Comparison of ENCODE assay signal across 1 cellular context in the genomic region with DNA sequence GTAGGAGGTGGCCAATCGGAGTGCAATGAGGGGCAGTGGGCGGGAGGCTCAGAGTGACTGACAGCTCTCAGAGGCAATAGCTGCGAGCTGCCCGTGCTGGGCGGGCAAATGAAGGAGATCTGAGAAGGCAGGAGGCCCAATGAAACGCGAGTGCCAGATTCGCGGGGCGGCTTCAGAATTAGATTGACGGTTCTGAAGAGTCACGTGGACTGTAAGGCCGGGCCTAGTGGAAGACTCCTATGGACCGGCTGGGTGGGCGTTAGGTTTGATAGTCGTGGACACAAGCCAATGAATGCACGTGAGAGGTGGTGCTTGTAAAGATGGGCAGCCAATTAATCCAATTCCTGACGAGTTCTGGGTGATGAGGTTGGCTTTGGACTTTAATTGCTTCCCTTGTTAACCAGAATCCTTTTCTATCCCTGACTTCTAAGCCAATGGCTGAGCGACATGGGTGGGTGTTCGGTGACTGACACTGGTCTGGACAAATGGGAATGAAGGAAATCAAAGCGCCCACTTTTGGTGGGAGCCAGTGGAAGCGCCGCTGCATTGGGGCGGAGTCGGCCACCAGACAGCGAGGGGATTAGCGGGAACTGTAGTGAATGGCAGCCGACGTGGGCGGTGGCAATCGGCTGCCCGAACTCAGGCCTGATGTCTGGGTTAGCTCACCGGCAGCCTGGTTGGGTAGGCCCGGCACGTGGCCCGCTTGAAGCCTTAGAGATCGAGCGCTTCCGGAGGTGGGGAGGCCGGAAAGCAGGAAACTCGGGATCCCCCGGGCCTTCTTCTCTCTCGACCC.
TF ChIP-seq lines count a peak whose summit lies in the region.

No MANE protein-coding gene starts in this region.

TF ChIP-seq in K562, 482 proteins besides CTCF, POLR2A, EP300 and RAD21 (continued from another document and continues in another):
- TF ChIP-seq, protein P1, sequence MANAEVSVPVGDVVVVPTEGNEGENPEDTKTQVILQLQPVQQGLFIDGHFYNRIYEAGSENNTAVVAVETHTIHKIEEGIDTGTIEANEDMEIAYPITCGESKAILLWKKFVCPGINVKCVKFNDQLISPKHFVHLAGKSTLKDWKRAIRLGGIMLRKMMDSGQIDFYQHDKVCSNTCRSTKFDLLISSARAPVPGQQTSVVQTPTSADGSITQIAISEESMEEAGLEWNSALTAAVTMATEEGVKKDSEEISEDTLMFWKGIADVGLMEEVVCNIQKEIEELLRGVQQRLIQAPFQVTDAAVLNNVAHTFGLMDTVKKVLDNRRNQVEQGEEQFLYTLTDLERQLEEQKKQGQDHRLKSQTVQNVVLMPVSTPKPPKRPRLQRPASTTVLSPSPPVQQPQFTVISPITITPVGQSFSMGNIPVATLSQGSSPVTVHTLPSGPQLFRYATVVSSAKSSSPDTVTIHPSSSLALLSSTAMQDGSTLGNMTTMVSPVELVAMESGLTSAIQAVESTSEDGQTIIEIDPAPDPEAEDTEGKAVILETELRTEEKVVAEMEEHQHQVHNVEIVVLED (CRISPR knock-in tag; IDR thresholded peaks at IDR 0.05) = 0 out of 2 replicates have a peak, but pooled peaks have one; percentile 26
- TF ChIP-seq ZNF384 (IDR thresholded peaks at IDR 0.05; ENCODE audit: low read depth, low read length) (no peak), SREBF2 (CRISPR knock-in tag; IDR thresholded peaks at IDR 0.05) (peak; percentile 95; the same call in 1 of the 2 replicates), ETV5 (CRISPR knock-in tag; IDR thresholded peaks at IDR 0.05; ENCODE audit: low read depth) (peak; percentile 84), ZNF324 (CRISPR knock-in tag; IDR thresholded peaks at IDR 0.05) (no peak), DIDO1 (tag; IDR thresholded peaks at IDR 0.05; ENCODE audit: low read depth) (no peak; the same call in 1 of the 2 replicates), ESRRB (CRISPR knock-in tag; IDR thresholded peaks at IDR 0.05; ENCODE audit: borderline replicate concordance) (no peak), PRMT5 (CRISPR knock-in tag; IDR thresholded peaks at IDR 0.05) (0 out of 2 replicates have a peak, but pooled peaks have one; percentile 44), FOS (IDR thresholded peaks at IDR 0.05; ENCODE audit: extremely low read depth, insufficient read length) (peak; percentile 99), HOXB6 (CRISPR knock-in tag; IDR thresholded peaks at IDR 0.05; ENCODE audit: borderline replicate concordance) (no peak), ZNF79 (CRISPR knock-in tag; IDR thresholded peaks at IDR 0.05; ENCODE audit: low read depth) (no peak), ZNF212 (CRISPR knock-in tag; IDR thresholded peaks at IDR 0.05) (0 out of 2 replicates have a peak, but pooled peaks have one; percentile 10), ZC3H8 (IDR thresholded peaks at IDR 0.05) (no peak), RBBP5 (IDR thresholded peaks at IDR 0.05; ENCODE audit: borderline replicate concordance, insufficient read depth, low read length, poor library complexity, severe bottlenecking) (peak; percentile 54), CBFA2T3 (IDR thresholded peaks at IDR 0.05) (no peak), DACH1 (IDR thresholded peaks at IDR 0.05; ENCODE audit: partially characterized antibody) (no peak), TEAD2 (tag; IDR thresholded peaks at IDR 0.05) (no peak; the same call in 1 of the 2 replicates), ZNF165 (CRISPR knock-in tag; IDR thresholded peaks at IDR 0.05; ENCODE audit: borderline replicate concordance) (no peak), HNRNPH1 (optimal IDR thresholded peaks at IDR 0.05; ENCODE audit: low read depth, low read length) (no peak), MED1 (CRISPR knock-in tag; IDR thresholded peaks at IDR 0.05; ENCODE audit: borderline replicate concordance) (no peak), SIX5 (IDR thresholded peaks at IDR 0.05; ENCODE audit: borderline replicate concordance in 1 of 2, insufficient read depth in 1 of 2, low read depth in 1 of 2, low read length in 2 of 2) (0 out of 4 replicates have a peak, but pooled peaks of 1 of the 2 experiments have one; percentile 26), DMBX1 (CRISPR knock-in tag; IDR thresholded peaks at IDR 0.05; ENCODE audit: borderline replicate concordance) (peak; percentile 97), SRSF3 (IDR thresholded peaks at IDR 0.05; ENCODE audit: insufficient read depth, low read length) (no peak), MTF1 (CRISPR knock-in tag; IDR thresholded peaks at IDR 0.05; ENCODE audit: borderline replicate concordance) (no peak), ZNF282 (CRISPR knock-in tag; IDR thresholded peaks at IDR 0.05) (peak; percentile 95; the same call in 1 of the 2 replicates), ZNF146 (CRISPR knock-in tag; IDR thresholded peaks at IDR 0.05; ENCODE audit: unreplicated experiment) (no peak), NUFIP1 (IDR thresholded peaks at IDR 0.05; ENCODE audit: partially characterized antibody) (no peak)
- TF ChIP-seq, protein P2, sequence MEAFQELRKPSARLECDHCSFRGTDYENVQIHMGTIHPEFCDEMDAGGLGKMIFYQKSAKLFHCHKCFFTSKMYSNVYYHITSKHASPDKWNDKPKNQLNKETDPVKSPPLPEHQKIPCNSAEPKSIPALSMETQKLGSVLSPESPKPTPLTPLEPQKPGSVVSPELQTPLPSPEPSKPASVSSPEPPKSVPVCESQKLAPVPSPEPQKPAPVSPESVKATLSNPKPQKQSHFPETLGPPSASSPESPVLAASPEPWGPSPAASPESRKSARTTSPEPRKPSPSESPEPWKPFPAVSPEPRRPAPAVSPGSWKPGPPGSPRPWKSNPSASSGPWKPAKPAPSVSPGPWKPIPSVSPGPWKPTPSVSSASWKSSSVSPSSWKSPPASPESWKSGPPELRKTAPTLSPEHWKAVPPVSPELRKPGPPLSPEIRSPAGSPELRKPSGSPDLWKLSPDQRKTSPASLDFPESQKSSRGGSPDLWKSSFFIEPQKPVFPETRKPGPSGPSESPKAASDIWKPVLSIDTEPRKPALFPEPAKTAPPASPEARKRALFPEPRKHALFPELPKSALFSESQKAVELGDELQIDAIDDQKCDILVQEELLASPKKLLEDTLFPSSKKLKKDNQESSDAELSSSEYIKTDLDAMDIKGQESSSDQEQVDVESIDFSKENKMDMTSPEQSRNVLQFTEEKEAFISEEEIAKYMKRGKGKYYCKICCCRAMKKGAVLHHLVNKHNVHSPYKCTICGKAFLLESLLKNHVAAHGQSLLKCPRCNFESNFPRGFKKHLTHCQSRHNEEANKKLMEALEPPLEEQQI (IDR thresholded peaks at IDR 0.05) = no peak
- TF ChIP-seq, protein P3, sequence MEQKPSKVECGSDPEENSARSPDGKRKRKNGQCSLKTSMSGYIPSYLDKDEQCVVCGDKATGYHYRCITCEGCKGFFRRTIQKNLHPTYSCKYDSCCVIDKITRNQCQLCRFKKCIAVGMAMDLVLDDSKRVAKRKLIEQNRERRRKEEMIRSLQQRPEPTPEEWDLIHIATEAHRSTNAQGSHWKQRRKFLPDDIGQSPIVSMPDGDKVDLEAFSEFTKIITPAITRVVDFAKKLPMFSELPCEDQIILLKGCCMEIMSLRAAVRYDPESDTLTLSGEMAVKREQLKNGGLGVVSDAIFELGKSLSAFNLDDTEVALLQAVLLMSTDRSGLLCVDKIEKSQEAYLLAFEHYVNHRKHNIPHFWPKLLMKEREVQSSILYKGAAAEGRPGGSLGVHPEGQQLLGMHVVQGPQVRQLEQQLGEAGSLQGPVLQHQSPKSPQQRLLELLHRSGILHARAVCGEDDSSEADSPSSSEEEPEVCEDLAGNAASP (IDR thresholded peaks at IDR 0.05) = no peak
- TF ChIP-seq, protein P4, sequence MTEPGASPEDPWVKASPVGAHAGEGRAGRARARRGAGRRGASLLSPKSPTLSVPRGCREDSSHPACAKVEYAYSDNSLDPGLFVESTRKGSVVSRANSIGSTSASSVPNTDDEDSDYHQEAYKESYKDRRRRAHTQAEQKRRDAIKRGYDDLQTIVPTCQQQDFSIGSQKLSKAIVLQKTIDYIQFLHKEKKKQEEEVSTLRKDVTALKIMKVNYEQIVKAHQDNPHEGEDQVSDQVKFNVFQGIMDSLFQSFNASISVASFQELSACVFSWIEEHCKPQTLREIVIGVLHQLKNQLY (CRISPR knock-in tag; conservative IDR thresholded peaks at IDR 0.05) = peak in 1 of 2 experiments; percentile 97; a peak in 2 of 4 replicates
- TF ChIP-seq, protein P5, sequence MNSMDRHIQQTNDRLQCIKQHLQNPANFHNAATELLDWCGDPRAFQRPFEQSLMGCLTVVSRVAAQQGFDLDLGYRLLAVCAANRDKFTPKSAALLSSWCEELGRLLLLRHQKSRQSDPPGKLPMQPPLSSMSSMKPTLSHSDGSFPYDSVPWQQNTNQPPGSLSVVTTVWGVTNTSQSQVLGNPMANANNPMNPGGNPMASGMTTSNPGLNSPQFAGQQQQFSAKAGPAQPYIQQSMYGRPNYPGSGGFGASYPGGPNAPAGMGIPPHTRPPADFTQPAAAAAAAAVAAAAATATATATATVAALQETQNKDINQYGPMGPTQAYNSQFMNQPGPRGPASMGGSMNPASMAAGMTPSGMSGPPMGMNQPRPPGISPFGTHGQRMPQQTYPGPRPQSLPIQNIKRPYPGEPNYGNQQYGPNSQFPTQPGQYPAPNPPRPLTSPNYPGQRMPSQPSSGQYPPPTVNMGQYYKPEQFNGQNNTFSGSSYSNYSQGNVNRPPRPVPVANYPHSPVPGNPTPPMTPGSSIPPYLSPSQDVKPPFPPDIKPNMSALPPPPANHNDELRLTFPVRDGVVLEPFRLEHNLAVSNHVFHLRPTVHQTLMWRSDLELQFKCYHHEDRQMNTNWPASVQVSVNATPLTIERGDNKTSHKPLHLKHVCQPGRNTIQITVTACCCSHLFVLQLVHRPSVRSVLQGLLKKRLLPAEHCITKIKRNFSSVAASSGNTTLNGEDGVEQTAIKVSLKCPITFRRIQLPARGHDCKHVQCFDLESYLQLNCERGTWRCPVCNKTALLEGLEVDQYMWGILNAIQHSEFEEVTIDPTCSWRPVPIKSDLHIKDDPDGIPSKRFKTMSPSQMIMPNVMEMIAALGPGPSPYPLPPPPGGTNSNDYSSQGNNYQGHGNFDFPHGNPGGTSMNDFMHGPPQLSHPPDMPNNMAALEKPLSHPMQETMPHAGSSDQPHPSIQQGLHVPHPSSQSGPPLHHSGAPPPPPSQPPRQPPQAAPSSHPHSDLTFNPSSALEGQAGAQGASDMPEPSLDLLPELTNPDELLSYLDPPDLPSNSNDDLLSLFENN (IDR thresholded peaks at IDR 0.05; ENCODE audit: low read depth in 2 of 2, low read length in 2 of 2) = no peak
- TF ChIP-seq, protein P6, sequence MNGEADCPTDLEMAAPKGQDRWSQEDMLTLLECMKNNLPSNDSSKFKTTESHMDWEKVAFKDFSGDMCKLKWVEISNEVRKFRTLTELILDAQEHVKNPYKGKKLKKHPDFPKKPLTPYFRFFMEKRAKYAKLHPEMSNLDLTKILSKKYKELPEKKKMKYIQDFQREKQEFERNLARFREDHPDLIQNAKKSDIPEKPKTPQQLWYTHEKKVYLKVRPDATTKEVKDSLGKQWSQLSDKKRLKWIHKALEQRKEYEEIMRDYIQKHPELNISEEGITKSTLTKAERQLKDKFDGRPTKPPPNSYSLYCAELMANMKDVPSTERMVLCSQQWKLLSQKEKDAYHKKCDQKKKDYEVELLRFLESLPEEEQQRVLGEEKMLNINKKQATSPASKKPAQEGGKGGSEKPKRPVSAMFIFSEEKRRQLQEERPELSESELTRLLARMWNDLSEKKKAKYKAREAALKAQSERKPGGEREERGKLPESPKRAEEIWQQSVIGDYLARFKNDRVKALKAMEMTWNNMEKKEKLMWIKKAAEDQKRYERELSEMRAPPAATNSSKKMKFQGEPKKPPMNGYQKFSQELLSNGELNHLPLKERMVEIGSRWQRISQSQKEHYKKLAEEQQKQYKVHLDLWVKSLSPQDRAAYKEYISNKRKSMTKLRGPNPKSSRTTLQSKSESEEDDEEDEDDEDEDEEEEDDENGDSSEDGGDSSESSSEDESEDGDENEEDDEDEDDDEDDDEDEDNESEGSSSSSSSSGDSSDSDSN (IDR thresholded peaks at IDR 0.05; ENCODE audit: borderline replicate concordance in 1 of 2, low read depth in 2 of 2, low read length in 2 of 2) = no peak
- TF ChIP-seq, protein P7, sequence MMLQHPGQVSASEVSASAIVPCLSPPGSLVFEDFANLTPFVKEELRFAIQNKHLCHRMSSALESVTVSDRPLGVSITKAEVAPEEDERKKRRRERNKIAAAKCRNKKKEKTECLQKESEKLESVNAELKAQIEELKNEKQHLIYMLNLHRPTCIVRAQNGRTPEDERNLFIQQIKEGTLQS (IDR thresholded peaks at IDR 0.05) = no peak
- TF ChIP-seq, protein P7 (CRISPR knock-in tag; conservative IDR thresholded peaks at IDR 0.05) = peak; percentile 95
- TF ChIP-seq, protein P8, sequence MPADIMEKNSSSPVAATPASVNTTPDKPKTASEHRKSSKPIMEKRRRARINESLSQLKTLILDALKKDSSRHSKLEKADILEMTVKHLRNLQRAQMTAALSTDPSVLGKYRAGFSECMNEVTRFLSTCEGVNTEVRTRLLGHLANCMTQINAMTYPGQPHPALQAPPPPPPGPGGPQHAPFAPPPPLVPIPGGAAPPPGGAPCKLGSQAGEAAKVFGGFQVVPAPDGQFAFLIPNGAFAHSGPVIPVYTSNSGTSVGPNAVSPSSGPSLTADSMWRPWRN (IDR thresholded peaks at IDR 0.05; ENCODE audit: low read depth) = 0 out of 2 replicates have a peak, but pooled peaks have one; percentile 18
- TF ChIP-seq, protein P9, sequence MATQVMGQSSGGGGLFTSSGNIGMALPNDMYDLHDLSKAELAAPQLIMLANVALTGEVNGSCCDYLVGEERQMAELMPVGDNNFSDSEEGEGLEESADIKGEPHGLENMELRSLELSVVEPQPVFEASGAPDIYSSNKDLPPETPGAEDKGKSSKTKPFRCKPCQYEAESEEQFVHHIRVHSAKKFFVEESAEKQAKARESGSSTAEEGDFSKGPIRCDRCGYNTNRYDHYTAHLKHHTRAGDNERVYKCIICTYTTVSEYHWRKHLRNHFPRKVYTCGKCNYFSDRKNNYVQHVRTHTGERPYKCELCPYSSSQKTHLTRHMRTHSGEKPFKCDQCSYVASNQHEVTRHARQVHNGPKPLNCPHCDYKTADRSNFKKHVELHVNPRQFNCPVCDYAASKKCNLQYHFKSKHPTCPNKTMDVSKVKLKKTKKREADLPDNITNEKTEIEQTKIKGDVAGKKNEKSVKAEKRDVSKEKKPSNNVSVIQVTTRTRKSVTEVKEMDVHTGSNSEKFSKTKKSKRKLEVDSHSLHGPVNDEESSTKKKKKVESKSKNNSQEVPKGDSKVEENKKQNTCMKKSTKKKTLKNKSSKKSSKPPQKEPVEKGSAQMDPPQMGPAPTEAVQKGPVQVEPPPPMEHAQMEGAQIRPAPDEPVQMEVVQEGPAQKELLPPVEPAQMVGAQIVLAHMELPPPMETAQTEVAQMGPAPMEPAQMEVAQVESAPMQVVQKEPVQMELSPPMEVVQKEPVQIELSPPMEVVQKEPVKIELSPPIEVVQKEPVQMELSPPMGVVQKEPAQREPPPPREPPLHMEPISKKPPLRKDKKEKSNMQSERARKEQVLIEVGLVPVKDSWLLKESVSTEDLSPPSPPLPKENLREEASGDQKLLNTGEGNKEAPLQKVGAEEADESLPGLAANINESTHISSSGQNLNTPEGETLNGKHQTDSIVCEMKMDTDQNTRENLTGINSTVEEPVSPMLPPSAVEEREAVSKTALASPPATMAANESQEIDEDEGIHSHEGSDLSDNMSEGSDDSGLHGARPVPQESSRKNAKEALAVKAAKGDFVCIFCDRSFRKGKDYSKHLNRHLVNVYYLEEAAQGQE (CRISPR knock-in tag; IDR thresholded peaks at IDR 0.05; ENCODE audit: low read depth) = peak; percentile 83; the same call in 1 of the 2 replicates
